ENCODE assay signal across 8 cellular contexts in genomic region chr19:54189020-54189667, GRCh38. TPM values are rescaled to one million over a fixed set of nuclear protein-coding genes. Genes with fewer than 3 reads are reported as not detected.
DNase-seq lines count a peak whose midpoint lies in the region; ATAC-seq and TF ChIP-seq lines count a peak whose summit lies in the region.

Gene MBOAT7, minus strand, starts transcription at chr19:54189580. Its CDS starts 1,072 bp downstream, at chr19:54188508.

- peak within 1 kb of the TSS; percentile 82 for H3K4me3 ChIP-seq in brain microvascular endothelial cell (ENCODE audit: low read depth, low read length)

- peak; percentile 84 for DNase-seq in DMS53 treated with DMSO at 0.1 percent for 48 hours (lab: John Stamatoyannopoulos, UW; ENCODE audit: unreplicated experiment)
- DNase-seq in DMS53 (lab: John Stamatoyannopoulos, UW) = no peak
- no peak for DNase-seq in brain microvascular endothelial cell
- DNase-seq in left lobe of liver (ENCODE audit: low spot score) = no peak
- DNase-seq in inferior parietal cortex (ENCODE audit: extremely low spot score) = no peak

- peak; percentile 39; the same call in 1 of the 2 replicates for TF ChIP-seq CTCF in LNCAP (IDR thresholded peaks at IDR 0.05)
- TF ChIP-seq CTCF in brain microvascular endothelial cell (IDR thresholded peaks at IDR 0.05; ENCODE audit: low read depth, low read length, missing control alignments) = peak; percentile 19

- in situ Hi-C loops in brain microvascular endothelial cell (cut with HindIII; ENCODE audit: low pct_ligation_motif_present, low sequenced_read_pairs) = no loop called here

- ATAC-seq in GM21825 (IDR thresholded peaks at IDR 0.05; ENCODE audit: unreplicated experiment) (peak; percentile 14), left lobe of liver (peak; percentile 13)

- H3K27ac ChIP-seq in brain microvascular endothelial cell = peak within 1 kb of the TSS; percentile 98
- H3K27ac ChIP-seq in temporal lobe (ENCODE audit: low read depth, low read length) = peak within 1 kb of the TSS; percentile 98

- H3K27me3 ChIP-seq in brain microvascular endothelial cell (replicated peaks) = no peaks in the 10 kb centered on the region

- no peaks in the 10 kb centered on the region for H3K36me3 ChIP-seq in brain microvascular endothelial cell (replicated peaks)

RNA-seq across cellular contexts. Expression of gene MBOAT7, which starts in this region (rescaled TPM):
- total RNA-seq in left lobe of liver (34.3 TPM), temporal lobe (18.9 TPM)
